In the genomic region with DNA sequence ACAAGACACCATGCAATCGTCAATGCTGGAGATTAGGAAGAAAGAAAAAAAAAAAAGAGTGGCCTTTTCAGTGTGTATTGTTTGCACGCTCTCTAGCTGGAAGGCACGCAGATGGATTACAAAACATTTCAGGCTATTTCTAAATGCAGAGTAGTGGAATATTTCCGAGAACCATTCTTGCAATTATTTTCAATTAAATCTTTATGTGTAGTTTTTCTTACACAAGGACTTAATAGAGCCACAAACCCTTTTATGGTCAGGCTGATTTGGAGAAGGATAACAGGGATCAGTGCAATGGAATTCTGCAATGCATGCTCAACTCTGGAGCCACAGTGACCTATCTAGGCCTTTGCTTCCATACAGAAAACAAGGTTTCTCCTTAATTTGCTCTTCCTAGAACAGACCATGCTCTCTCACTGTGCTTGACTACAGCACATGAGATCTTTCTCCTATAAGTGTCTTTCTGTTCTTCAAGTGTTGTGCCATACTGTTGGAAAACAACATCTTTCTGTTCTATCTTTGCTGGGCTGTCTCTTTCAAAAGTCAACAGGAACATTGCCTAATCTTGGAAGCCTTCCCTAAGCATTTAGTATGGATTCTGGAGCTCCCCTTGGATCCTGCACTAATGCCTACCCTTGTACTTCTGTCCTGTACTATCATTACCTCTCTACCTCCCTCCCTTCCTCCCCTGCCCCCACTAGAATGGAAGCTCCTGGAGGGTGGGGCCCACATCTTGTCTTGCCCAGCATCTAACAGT, we compare ENCODE assay signal across 12 cellular contexts. TPM values are rescaled to one million over a fixed set of nuclear protein-coding genes. Genes with fewer than 3 reads are reported as not detected.
A peak's percentile ranks its signal among the peaks of the same experiment; 100 is the strongest.
DNase-seq lines count a peak whose midpoint lies in the region; ATAC-seq, FAIRE-seq and TF ChIP-seq lines count a peak whose summit lies in the region.
"Had no signal": no experiment of that assay in that cellular context is flagged by ENCODE, and none has a peak within 500 bp of the region (broad histone marks: within the 10 kb centered on the region; RNA-seq: fewer than 3 reads in every experiment).

No MANE protein-coding gene starts in this region.

- peak overlapping the region; percentile 97 for H2BK5ac ChIP-seq in H1 (ENCODE audit: low read depth, low read length)

- peak overlapping the region; percentile 3; the same call in 1 of the 2 replicates for H2BK20ac ChIP-seq in H1 (ENCODE audit: low read length)

- TF ChIP-seq CTCF in HEK293 (tag by site-specific recombination; IDR thresholded peaks at IDR 0.05) = no peak
- TF ChIP-seq CTCF in H1 (IDR thresholded peaks at IDR 0.05; ENCODE audit: control extremely low read depth in 1 of 3, insufficient read depth in 1 of 3, low read depth in 1 of 3, low read length in 3 of 3) = no peak
- TF ChIP-seq CTCF in HepG2 (CRISPR knock-in tag; IDR thresholded peaks at IDR 0.05) = no peak

- no peak overlapping the region for H3K23ac ChIP-seq in H1 (ENCODE audit: insufficient read length)

- CTCF ChIA-PET in HEK293 (lab: Yijun Ruan, JAX) = no interaction called here
- CTCF ChIA-PET in H1 (lab: Charles Lee; ENCODE audit: partially characterized antibody) = interaction anchor here (0.6 to 2.4 kb wide), 2 partner anchors 31 to 47 kb away, joined by 3 to 6 read pairs; no protein-coding TSS in a partner anchor
- CTCF ChIA-PET in HepG2 (lab: Yijun Ruan, JAX; ENCODE audit: low intra/inter-chr PET ratio, low total read pairs) = no interaction called here

- H2AFZ ChIP-seq in H1 (ENCODE audit: low read length) (no peak overlapping the region), HepG2 (ENCODE audit: low read length) (no peak overlapping the region)

- POLR2A ChIA-PET in HEK293 (lab: Yijun Ruan, JAX) = no interaction called here
- POLR2A ChIA-PET in H1 (lab: Charles Lee; ENCODE audit: partially characterized antibody) = interaction anchor here (0.6 kb wide), 1 partner anchor 33 kb away, joined by 3 read pairs; no protein-coding TSS in a partner anchor
- POLR2A ChIA-PET in HepG2 (lab: Yijun Ruan, JAX) = interaction anchor here (1.4 to 3.9 kb wide), 6 partner anchors 27 to 384 kb away, joined by 3 to 29 read pairs (median 8); partner anchors contain the start of gene STARD13

- no peak overlapping the region for H3K9ac ChIP-seq in H1 (replicated peaks in 1 of 4; ENCODE audit: extremely low read depth in 1 of 4, low read depth in 3 of 4, low read length in 3 of 4)
- H3K9ac ChIP-seq in HepG2 (ENCODE audit: insufficient read depth, low read depth, low read length) = peak overlapping the region; percentile 63
- H3K9ac ChIP-seq in subcutaneous abdominal adipose tissue (ENCODE audit: low read length in 5 of 5) = peak overlapping the region in 1 of 5 donors; percentile 63

- H4K20me1 ChIP-seq in H1 (replicated peaks in 1 of 2; ENCODE audit: control insufficient read depth in 1 of 2, insufficient read depth in 2 of 2, low read length in 2 of 2) (no peaks in the 10 kb centered on the region), HepG2 (ENCODE audit: insufficient read depth, low read length) (no peaks in the 10 kb centered on the region)

- H3K79me2 ChIP-seq in H1 (ENCODE audit: control insufficient read depth in 1 of 2, insufficient read depth in 2 of 2, low read length in 2 of 2) = no peaks in the 10 kb centered on the region
- peaks cover 53% of the 10 kb centered on the region for H3K79me2 ChIP-seq in HepG2 (ENCODE audit: insufficient read depth, low read length)

- in situ Hi-C loops in HepG2 (cut with HindIII; ENCODE audit: extremely low pct_ligation_motif_present, low pct_unique_long_range_greater_than_20kb) = no loop called here

- peak overlapping the region; percentile 85; the same call in 1 of the 2 replicates for H3K18ac ChIP-seq in H1 (ENCODE audit: extremely low read depth, low read length)

- no peak for TF ChIP-seq RAD21 in H1 (IDR thresholded peaks at IDR 0.05 in 1 of 2, conservative IDR thresholded peaks at IDR 0.05 in 1 of 2; ENCODE audit: low read depth in 2 of 2, low read length in 2 of 2)
- TF ChIP-seq RAD21 in HepG2 (CRISPR knock-in tag; IDR thresholded peaks at IDR 0.05) = no peak

- H3K27ac ChIP-seq in HEK293 (ENCODE audit: extremely low read depth, low read depth, low read length) (no peak overlapping the region), H1 (ENCODE audit: low read depth, low read length) (no peak overlapping the region), HepG2 (ENCODE audit: extremely low read length, insufficient read depth, low read length) (peak overlapping the region; percentile 94), subcutaneous abdominal adipose tissue (ENCODE audit: low read depth, low read length) (peak overlapping the region; percentile 80)

- H3K9me3 ChIP-seq in HEK293 (ENCODE audit: control insufficient read depth, insufficient read depth, low read depth, low read length) = no peaks in the 10 kb centered on the region
- no peaks in the 10 kb centered on the region for H3K9me3 ChIP-seq in H1 (ENCODE audit: insufficient read depth in 2 of 2, low read depth in 1 of 2, low read length in 1 of 2)
- no peaks in the 10 kb centered on the region for H3K9me3 ChIP-seq in HepG2 (ENCODE audit: low read length)
- H3K9me3 ChIP-seq in subcutaneous abdominal adipose tissue (ENCODE audit: control insufficient read depth in 5 of 5, low read length in 5 of 5) = no peaks in the 10 kb centered on the region

- H2AK5ac ChIP-seq in H1 (ENCODE audit: low read depth, low read length) = peak overlapping the region; percentile 47

- H3K4me2 ChIP-seq in H1 (ENCODE audit: insufficient read depth in 1 of 2, low read depth in 2 of 2, low read length in 2 of 2) (peak overlapping the region; percentile 14 to 24; a peak in 1 of 4 replicates), HepG2 (ENCODE audit: low read depth, low read length) (peak overlapping the region; percentile 25)

- H3K23me2 ChIP-seq in H1 (ENCODE audit: low read depth, low read length) = no peaks in the 10 kb centered on the region; the same call in 1 of the 2 replicates

- TF ChIP-seq POLR2A in H1 (IDR thresholded peaks at IDR 0.05; ENCODE audit: control extremely low read depth in 1 of 2, low read depth in 2 of 2, low read length in 2 of 2) (no peak), HepG2 (IDR thresholded peaks at IDR 0.05; ENCODE audit: insufficient read depth in 1 of 2, low read depth in 2 of 2, low read length in 2 of 2) (no peak)

- intact Hi-C loops in HepG2 (cut with micrococcal nuclease; ENCODE audit: unreplicated experiment) = no loop called here

- H3K4me1 ChIP-seq in HEK293 (ENCODE audit: control insufficient read depth, insufficient read depth, low read length) (no peaks in the 10 kb centered on the region), H1 (replicated peaks in 1 of 4; ENCODE audit: control insufficient read depth in 3 of 4, insufficient read depth in 4 of 4, low read length in 3 of 4) (peaks cover 2 to 17% (median 10%) of the 10 kb centered on the region in 4 experiments; a peak in 6 of 7 replicates), HepG2 (ENCODE audit: insufficient read depth, low read length) (peaks cover 76% of the 10 kb centered on the region), subcutaneous abdominal adipose tissue (ENCODE audit: control insufficient read depth in 5 of 5, insufficient read depth in 5 of 5, low read length in 5 of 5) (peaks cover 0 to 47% (median 39%) of the 10 kb centered on the region in 5 donors)

- H3K4ac ChIP-seq in H1 (replicated peaks; ENCODE audit: insufficient read length, low read depth, low read length) = no peak overlapping the region

- H2BK120ac ChIP-seq in H1 (replicated peaks; ENCODE audit: low read depth, low read length) = peak overlapping the region; percentile 1

- FAIRE-seq in H1 (lab: Jason Lieb, UNC) (no peak), HepG2 (lab: Jason Lieb, UNC) (peak; percentile 50)
- FAIRE-seq: TTC549 had no signal

- peak overlapping the region; percentile 45; the same call in 1 of the 2 replicates for H2BK12ac ChIP-seq in H1 (ENCODE audit: low read depth, low read length)

- no peak overlapping the region for H2BK15ac ChIP-seq in H1 (ENCODE audit: low read length)

- WGBS in H1 (ENCODE audit: extremely low coverage in 1 of 2, insufficient coverage in 1 of 2, insufficient read length in 1 of 2, insufficient replicate concordance in 2 of 2, low coverage in 1 of 2, low lambda C conversion rate in 2 of 2, missing lambda C conversion rate in 1 of 2), 2 experiments = 74% methylated on average over 4 of the region's 4 CpGs; no CpG with 5 or more reads in 1 of the 2 experiments
- 42% methylated on average over 4 of the region's 4 CpGs for WGBS in HepG2 (ENCODE audit: low lambda C conversion rate)

- H3K4me3 ChIP-seq in HEK293 (ENCODE audit: low read depth, low read length) (no peak overlapping the region), H1 (ENCODE audit: extremely low read depth in 1 of 4, insufficient read depth in 2 of 4, low read depth in 3 of 4, low read length in 4 of 4) (no peak overlapping the region; a peak in 1 of 8 replicates), HepG2 (replicated peaks in 1 of 3; ENCODE audit: insufficient read depth in 1 of 3, low read depth in 2 of 3, low read length in 3 of 3) (no peak overlapping the region; a peak in 1 of 6 replicates), subcutaneous abdominal adipose tissue (ENCODE audit: low read depth in 1 of 5, low read length in 5 of 5) (no peak overlapping the region)

- TF ChIP-seq EP300 in H1 (IDR thresholded peaks at IDR 0.05; ENCODE audit: borderline replicate concordance in 1 of 2, low read depth in 2 of 2, low read length in 2 of 2) (no peak), HepG2 (IDR thresholded peaks at IDR 0.05; ENCODE audit: low read depth in 2 of 2, low read length in 2 of 2) (peak in 1 of 2 experiments; percentile 90; a peak in 2 of 4 replicates), HepG2 (CRISPR knock-in tag; IDR thresholded peaks at IDR 0.05; ENCODE audit: borderline replicate concordance) (peak; percentile 55; the same call in 1 of the 2 replicates)

- no TSS peak for BruUV-seq in HepG2 (replicated peaks; lab: Mats Ljungman, UMichigan)

- no peaks in the 10 kb centered on the region; the same call in 1 of the 2 replicates for H3K79me1 ChIP-seq in H1 (ENCODE audit: low read depth, low read length)

- H4K8ac ChIP-seq in H1 (ENCODE audit: extremely low read depth, insufficient read depth, low read length) = no peak overlapping the region

- DNase-seq in H1 (ENCODE audit: low read depth in 1 of 2, low spot score in 2 of 2) (no peak), HepG2 (ENCODE audit: low spot score) (peak; percentile 82), NCI-H128 (lab: John Stamatoyannopoulos, UW; ENCODE audit: unreplicated experiment) (no peak), NCI-H146 (lab: John Stamatoyannopoulos, UW) (no peak), DMS114 treated with DMSO at 0.1 percent for 48 hours (lab: John Stamatoyannopoulos, UW; ENCODE audit: unreplicated experiment) (no peak)
- DNase-seq: head of caudate nucleus had no signal

- peak overlapping the region; percentile 67 for H4K91ac ChIP-seq in H1 (replicated peaks; ENCODE audit: insufficient read length, low read length)

- peak; percentile 12; the same call in 2 of the 3 replicates for ATAC-seq in HepG2
- no peak for ATAC-seq in GM21717 (IDR thresholded peaks at IDR 0.05; ENCODE audit: unreplicated experiment)
- ATAC-seq: Panc1; stimulated activated memory B cell treated with anti-CD40 and anti-IgM and Interleukin-4, amounts not matched to agents 10 μg/mL and 1 μg/mL and 100 μg/mL, for 72 hours had no signal

- H3K36me3 ChIP-seq in HEK293 (ENCODE audit: control insufficient read depth in 2 of 2, insufficient read depth in 1 of 2, low read length in 2 of 2) (no peaks in the 10 kb centered on the region), H1 (ENCODE audit: control insufficient read depth in 2 of 4, insufficient read depth in 4 of 4, low read length in 3 of 4) (no peaks in the 10 kb centered on the region), HepG2 (replicated peaks in 1 of 2; ENCODE audit: control insufficient read depth in 1 of 2, insufficient read depth in 2 of 2, low read length in 2 of 2) (peaks cover 1 to 14% of the 10 kb centered on the region in 2 experiments; a peak in 3 of 5 replicates), subcutaneous abdominal adipose tissue (ENCODE audit: control insufficient read depth in 5 of 5, insufficient read depth in 5 of 5, low read length in 5 of 5) (peaks cover 0 to 2% (median 0%) of the 10 kb centered on the region in 5 donors)

- H3K27me3 ChIP-seq in H1 (replicated peaks in 1 of 4; ENCODE audit: control insufficient read depth in 3 of 4, extremely low read depth in 1 of 4, insufficient read depth in 3 of 4, low read length in 3 of 4) (no peaks in the 10 kb centered on the region), HepG2 (ENCODE audit: control insufficient read depth in 1 of 2, insufficient read depth in 2 of 2, low read length in 2 of 2) (no peaks in the 10 kb centered on the region), subcutaneous abdominal adipose tissue (ENCODE audit: control insufficient read depth in 5 of 5, insufficient read depth in 4 of 5, low read length in 5 of 5) (no peaks in the 10 kb centered on the region)

- no peak overlapping the region for H3K14ac ChIP-seq in H1 (ENCODE audit: insufficient read length)

- H4K5ac ChIP-seq in H1 (ENCODE audit: insufficient read length, low read depth, low read length) = peak overlapping the region; percentile 46

- no peak overlapping the region for H3K56ac ChIP-seq in H1 (replicated peaks; ENCODE audit: insufficient read length, low read depth, low read length)

RNA-seq across cellular contexts. Expression of gene STARD13, which starts 26.9 kb away (rescaled TPM):
- 2.8 and 2.9 TPM in 2 replicates for total RNA-seq in H1 (2021; fragmentation: NEBNext Ultra II Directional; extraction: Animal tissue kit (Norgen Biotek cat#: 25700))
- polyA plus RNA-seq in H1 (2011; rRNA removed) = 0.80 and 0.82 TPM in 2 replicates
- polyA plus RNA-seq in H1 (2011; cell fraction: cytosol; rRNA removed) = 0.94 TPM
- 3.3 TPM for polyA plus RNA-seq in H1 (2011; cell fraction: nucleus; rRNA removed)
- polyA plus RNA-seq in H1 (2012, experiment 1 of 2) = 1.3 to 2.1 TPM (median 1.7 TPM) in 4 replicates
- 0.34 TPM for polyA plus RNA-seq in H1 (2012, experiment 2 of 2)
- 1.2 TPM for polyA plus RNA-seq in H1 (2013, experiment 1 of 2)
- polyA plus RNA-seq in H1 (2013, experiment 2 of 2) = 1.2 TPM
- polyA minus RNA-seq in H1 (2011; rRNA and poly(A)+ RNA removed) = 4.6 and 5.3 TPM in 2 replicates
- polyA minus RNA-seq in H1 (2011; cell fraction: cytosol; rRNA and poly(A)+ RNA removed) = 3.5 TPM
- polyA minus RNA-seq in H1 (2011; cell fraction: nucleus; rRNA and poly(A)+ RNA removed) = 21.6 TPM
- total RNA-seq in HepG2 (2016; rRNA removed; fragmentation: Illumina TruSeq; extraction: Trizol) = 13.8 and 14.3 TPM in 2 replicates
- 5.1 and 5.3 TPM in 2 replicates for total RNA-seq in HepG2 (2016; cell fraction: cytosol; rRNA removed; fragmentation: Illumina TruSeq; extraction: Trizol; ENCODE audit: low read depth)
- total RNA-seq in HepG2 (2016; cell fraction: insoluble cytoplasmic fraction; rRNA removed; fragmentation: Illumina TruSeq; extraction: Trizol) = 13.0 and 13.3 TPM in 2 replicates
- total RNA-seq in HepG2 (2016; cell fraction: membrane; rRNA removed; fragmentation: Illumina TruSeq; extraction: Trizol) = 9.4 and 10.5 TPM in 2 replicates
- 53.4 and 58.4 TPM in 2 replicates for total RNA-seq in HepG2 (2016; cell fraction: nucleus; rRNA removed; fragmentation: Illumina TruSeq; extraction: Trizol)
- 10.4 and 12.8 TPM in 2 replicates for polyA plus RNA-seq in HepG2 (2011; rRNA removed)
- polyA plus RNA-seq in HepG2 (2011; cell fraction: cytosol; rRNA removed) = 5.8 and 6.4 TPM in 2 replicates
- 15.9 and 29.1 TPM in 2 replicates for polyA plus RNA-seq in HepG2 (2011; cell fraction: nucleus; rRNA removed)
- polyA plus RNA-seq in HepG2 (2012) = 11.9 and 13.6 TPM in 2 replicates
- polyA plus RNA-seq in HepG2 (2016; cell fraction: cytosol; fragmentation: Illumina TruSeq; extraction: Trizol; ENCODE audit: low read depth) = 2.0 and 2.1 TPM in 2 replicates
- polyA plus RNA-seq in HepG2 (2016; cell fraction: insoluble cytoplasmic fraction; fragmentation: Illumina TruSeq; extraction: Trizol; ENCODE audit: low read depth) = 8.6 and 9.2 TPM in 2 replicates
- polyA plus RNA-seq in HepG2 (2016; cell fraction: membrane; fragmentation: Illumina TruSeq; extraction: Trizol; ENCODE audit: low read depth) = 2.3 and 3.4 TPM in 2 replicates
- 14.9 and 15.9 TPM in 2 replicates for polyA plus RNA-seq in HepG2 (2016; cell fraction: nucleus; fragmentation: Illumina TruSeq; extraction: Trizol; ENCODE audit: insufficient read depth, low read depth)
- polyA minus RNA-seq in HepG2 (2011; rRNA and poly(A)+ RNA removed; ENCODE audit: low replicate concordance) = 7.2 and 67.0 TPM in 2 replicates
- polyA minus RNA-seq in HepG2 (2011; cell fraction: cytosol; rRNA and poly(A)+ RNA removed) = 9.8 and 14.1 TPM in 2 replicates
- 147 and 165 TPM in 2 replicates for polyA minus RNA-seq in HepG2 (2011; cell fraction: nucleus; rRNA and poly(A)+ RNA removed)

Comparison
In these comparisons a context has a peak if more than half of its experiments do, and no peak if none do; other contexts are left out.
1. H3K27ac ChIP-seq: peak in HepG2 (single experiment) and subcutaneous abdominal adipose tissue (single experiment); none in HEK293 (single experiment) and H1 (single experiment).
2. Of the 63 proteins assayed by ChIP-seq in both HepG2 and HEK293: peak only in HepG2: PATZ1, ZBTB26 and ZNF292; only in HEK293: none; in both: none; in neither: 59; mixed calls (peak in some experiments, not most) for 1.